In the genomic region with DNA sequence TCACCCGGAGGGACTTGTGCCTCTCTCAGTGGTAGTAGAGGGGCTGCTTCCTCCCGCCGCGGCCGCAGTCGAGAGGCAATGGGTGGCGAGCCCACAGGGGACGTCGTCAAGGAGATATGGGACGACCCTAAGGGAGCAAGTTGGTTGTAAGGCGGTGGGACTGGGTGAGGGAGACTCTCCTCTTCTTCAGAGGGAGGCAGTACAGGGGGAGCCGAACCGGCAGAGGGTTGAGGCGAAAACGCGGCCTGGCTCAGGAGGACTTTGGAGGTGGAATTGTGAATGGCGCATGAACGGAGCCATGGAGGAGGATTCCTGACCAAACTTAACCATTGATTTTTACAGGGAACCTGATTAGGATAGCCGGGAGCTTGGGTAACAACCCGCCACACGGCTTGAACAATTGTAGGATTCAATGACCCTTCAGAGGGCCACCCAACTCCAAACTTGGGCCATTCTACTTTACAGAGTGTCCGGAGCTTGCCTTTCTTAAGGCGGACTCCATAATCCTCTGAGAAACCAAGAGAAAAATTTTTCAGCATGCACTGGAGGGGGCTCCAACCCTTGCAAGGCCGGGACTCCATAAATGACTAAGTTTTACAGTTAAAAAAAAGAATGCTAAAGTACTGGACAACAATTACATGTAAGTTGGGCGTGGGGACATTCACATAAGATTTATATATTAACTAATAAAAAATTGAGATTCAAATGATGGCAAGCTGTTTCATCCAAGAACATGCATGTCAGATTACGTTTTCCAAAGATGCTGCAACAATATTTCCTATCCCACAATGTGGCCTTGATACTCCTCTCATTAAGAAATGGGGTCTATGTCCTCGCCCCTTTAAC, we compare ENCODE assay signal across 1 cellular context.
TF ChIP-seq lines count a peak whose summit lies in the region.

No MANE protein-coding gene starts in this region.

TF ChIP-seq in K562, 482 proteins besides CTCF, POLR2A, EP300 and RAD21 (continued from another document and continues in another):
- TF ChIP-seq, protein P1, sequence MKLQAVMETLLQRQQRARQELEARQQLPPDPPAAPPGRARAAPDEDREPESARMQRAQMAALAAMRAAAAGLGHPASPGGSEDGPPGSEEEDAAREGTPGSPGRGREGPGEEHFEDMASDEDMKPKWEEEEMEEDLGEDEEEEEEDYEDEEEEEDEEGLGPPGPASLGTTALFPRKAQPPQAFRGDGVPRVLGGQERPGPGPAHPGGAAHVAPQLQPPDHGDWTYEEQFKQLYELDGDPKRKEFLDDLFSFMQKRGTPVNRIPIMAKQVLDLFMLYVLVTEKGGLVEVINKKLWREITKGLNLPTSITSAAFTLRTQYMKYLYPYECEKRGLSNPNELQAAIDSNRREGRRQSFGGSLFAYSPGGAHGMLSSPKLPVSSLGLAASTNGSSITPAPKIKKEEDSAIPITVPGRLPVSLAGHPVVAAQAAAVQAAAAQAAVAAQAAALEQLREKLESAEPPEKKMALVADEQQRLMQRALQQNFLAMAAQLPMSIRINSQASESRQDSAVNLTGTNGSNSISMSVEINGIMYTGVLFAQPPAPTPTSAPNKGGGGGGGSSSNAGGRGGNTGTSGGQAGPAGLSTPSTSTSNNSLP (IDR thresholded peaks at IDR 0.05; ENCODE audit: borderline replicate concordance, low read depth, low read length): no peak
- TF ChIP-seq HOXB6 (CRISPR knock-in tag; IDR thresholded peaks at IDR 0.05; ENCODE audit: borderline replicate concordance): 0 out of 2 replicates have a peak, but pooled peaks have one; percentile 27
- no peak for TF ChIP-seq RUNX1 (IDR thresholded peaks at IDR 0.05; ENCODE audit: low read depth)
- TF ChIP-seq MAFF (IDR thresholded peaks at IDR 0.05; ENCODE audit: low read length): no peak
- TF ChIP-seq, protein P2, sequence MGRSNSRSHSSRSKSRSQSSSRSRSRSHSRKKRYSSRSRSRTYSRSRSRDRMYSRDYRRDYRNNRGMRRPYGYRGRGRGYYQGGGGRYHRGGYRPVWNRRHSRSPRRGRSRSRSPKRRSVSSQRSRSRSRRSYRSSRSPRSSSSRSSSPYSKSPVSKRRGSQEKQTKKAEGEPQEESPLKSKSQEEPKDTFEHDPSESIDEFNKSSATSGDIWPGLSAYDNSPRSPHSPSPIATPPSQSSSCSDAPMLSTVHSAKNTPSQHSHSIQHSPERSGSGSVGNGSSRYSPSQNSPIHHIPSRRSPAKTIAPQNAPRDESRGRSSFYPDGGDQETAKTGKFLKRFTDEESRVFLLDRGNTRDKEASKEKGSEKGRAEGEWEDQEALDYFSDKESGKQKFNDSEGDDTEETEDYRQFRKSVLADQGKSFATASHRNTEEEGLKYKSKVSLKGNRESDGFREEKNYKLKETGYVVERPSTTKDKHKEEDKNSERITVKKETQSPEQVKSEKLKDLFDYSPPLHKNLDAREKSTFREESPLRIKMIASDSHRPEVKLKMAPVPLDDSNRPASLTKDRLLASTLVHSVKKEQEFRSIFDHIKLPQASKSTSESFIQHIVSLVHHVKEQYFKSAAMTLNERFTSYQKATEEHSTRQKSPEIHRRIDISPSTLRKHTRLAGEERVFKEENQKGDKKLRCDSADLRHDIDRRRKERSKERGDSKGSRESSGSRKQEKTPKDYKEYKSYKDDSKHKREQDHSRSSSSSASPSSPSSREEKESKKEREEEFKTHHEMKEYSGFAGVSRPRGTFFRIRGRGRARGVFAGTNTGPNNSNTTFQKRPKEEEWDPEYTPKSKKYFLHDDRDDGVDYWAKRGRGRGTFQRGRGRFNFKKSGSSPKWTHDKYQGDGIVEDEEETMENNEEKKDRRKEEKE (IDR thresholded peaks at IDR 0.05; ENCODE audit: borderline replicate concordance in 1 of 2, control insufficient read depth in 1 of 2, low read depth in 2 of 2, low read length in 1 of 2): no peak
- no peak for TF ChIP-seq E2F3 (CRISPR knock-in tag; IDR thresholded peaks at IDR 0.05)
- TF ChIP-seq, protein P3, sequence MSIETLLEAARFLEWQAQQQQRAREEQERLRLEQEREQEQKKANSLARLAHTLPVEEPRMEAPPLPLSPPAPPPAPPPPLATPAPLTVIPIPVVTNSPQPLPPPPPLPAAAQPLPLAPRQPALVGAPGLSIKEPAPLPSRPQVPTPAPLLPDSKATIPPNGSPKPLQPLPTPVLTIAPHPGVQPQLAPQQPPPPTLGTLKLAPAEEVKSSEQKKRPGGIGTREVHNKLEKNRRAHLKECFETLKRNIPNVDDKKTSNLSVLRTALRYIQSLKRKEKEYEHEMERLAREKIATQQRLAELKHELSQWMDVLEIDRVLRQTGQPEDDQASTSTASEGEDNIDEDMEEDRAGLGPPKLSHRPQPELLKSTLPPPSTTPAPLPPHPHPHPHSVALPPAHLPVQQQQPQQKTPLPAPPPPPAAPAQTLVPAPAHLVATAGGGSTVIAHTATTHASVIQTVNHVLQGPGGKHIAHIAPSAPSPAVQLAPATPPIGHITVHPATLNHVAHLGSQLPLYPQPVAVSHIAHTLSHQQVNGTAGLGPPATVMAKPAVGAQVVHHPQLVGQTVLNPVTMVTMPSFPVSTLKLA (conservative IDR thresholded peaks at IDR 0.05): no peak
- TF ChIP-seq SREBF2 (CRISPR knock-in tag; IDR thresholded peaks at IDR 0.05): no peak
- no peak for TF ChIP-seq TCF7 (IDR thresholded peaks at IDR 0.05; ENCODE audit: borderline replicate concordance)
- TF ChIP-seq RBM34 (IDR thresholded peaks at IDR 0.05; ENCODE audit: borderline replicate concordance, insufficient read depth, low read length): no peak
- TF ChIP-seq ELF2 (CRISPR knock-in tag; IDR thresholded peaks at IDR 0.05): no peak
- no peak for TF ChIP-seq NR4A1 (CRISPR knock-in tag; IDR thresholded peaks at IDR 0.05)
- TF ChIP-seq NR4A1 (tag; IDR thresholded peaks at IDR 0.05): no peak
- TF ChIP-seq, protein P4, sequence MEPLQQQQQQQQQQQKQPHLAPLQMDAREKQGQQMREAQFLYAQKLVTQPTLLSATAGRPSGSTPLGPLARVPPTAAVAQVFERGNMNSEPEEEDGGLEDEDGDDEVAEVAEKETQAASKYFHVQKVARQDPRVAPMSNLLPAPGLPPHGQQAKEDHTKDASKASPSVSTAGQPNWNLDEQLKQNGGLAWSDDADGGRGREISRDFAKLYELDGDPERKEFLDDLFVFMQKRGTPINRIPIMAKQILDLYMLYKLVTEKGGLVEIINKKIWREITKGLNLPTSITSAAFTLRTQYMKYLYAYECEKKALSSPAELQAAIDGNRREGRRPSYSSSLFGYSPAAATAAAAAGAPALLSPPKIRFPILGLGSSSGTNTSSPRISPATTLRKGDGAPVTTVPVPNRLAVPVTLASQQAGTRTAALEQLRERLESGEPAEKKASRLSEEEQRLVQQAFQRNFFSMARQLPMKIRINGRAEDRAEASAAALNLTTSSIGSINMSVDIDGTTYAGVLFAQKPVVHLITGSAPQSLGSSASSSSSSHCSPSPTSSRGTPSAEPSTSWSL (CRISPR knock-in tag; IDR thresholded peaks at IDR 0.05; ENCODE audit: borderline replicate concordance): no peak
- TF ChIP-seq, protein P5, sequence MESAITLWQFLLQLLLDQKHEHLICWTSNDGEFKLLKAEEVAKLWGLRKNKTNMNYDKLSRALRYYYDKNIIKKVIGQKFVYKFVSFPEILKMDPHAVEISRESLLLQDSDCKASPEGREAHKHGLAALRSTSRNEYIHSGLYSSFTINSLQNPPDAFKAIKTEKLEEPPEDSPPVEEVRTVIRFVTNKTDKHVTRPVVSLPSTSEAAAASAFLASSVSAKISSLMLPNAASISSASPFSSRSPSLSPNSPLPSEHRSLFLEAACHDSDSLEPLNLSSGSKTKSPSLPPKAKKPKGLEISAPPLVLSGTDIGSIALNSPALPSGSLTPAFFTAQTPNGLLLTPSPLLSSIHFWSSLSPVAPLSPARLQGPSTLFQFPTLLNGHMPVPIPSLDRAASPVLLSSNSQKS (CRISPR knock-in tag; IDR thresholded peaks at IDR 0.05): no peak
- no peak; the same call in 1 of the 2 replicates for TF ChIP-seq RNF2 (IDR thresholded peaks at IDR 0.05)
- no peak; the same call in 1 of the 2 replicates for TF ChIP-seq POLR2AphosphoS5 (IDR thresholded peaks at IDR 0.05; ENCODE audit: control insufficient read depth, insufficient read depth, low read depth, low read length)
- TF ChIP-seq NR2C1 (IDR thresholded peaks at IDR 0.05): no peak
- no peak for TF ChIP-seq NR2C1 (tag; IDR thresholded peaks at IDR 0.05)
- TF ChIP-seq ZSCAN32 (CRISPR knock-in tag; IDR thresholded peaks at IDR 0.05): no peak
- TF ChIP-seq ZNF165 (CRISPR knock-in tag; IDR thresholded peaks at IDR 0.05; ENCODE audit: borderline replicate concordance): no peak
- no peak for TF ChIP-seq NCOA1 (IDR thresholded peaks at IDR 0.05; ENCODE audit: low read depth)
- TF ChIP-seq NR2C2 (CRISPR knock-in tag; IDR thresholded peaks at IDR 0.05): 0 out of 2 replicates have a peak, but pooled peaks have one; percentile 52
- no peak for TF ChIP-seq NR2C2 (tag; IDR thresholded peaks at IDR 0.05)
- TF ChIP-seq FOXP1 (CRISPR knock-in tag; IDR thresholded peaks at IDR 0.05): no peak
- no peak for TF ChIP-seq ARID1B (IDR thresholded peaks at IDR 0.05)
- no peak for TF ChIP-seq ZNF143 (CRISPR knock-in tag; IDR thresholded peaks at IDR 0.05)
- no peak for TF ChIP-seq XRCC3 (IDR thresholded peaks at IDR 0.05)
- no peak for TF ChIP-seq HMGN3 (IDR thresholded peaks at IDR 0.05; ENCODE audit: borderline replicate concordance, extremely low read depth, insufficient read length, low read depth, low read length)
- no peak for TF ChIP-seq HDAC1 (IDR thresholded peaks at IDR 0.05)
- TF ChIP-seq CBFA2T3 (IDR thresholded peaks at IDR 0.05): no peak
- TF ChIP-seq, protein P6, sequence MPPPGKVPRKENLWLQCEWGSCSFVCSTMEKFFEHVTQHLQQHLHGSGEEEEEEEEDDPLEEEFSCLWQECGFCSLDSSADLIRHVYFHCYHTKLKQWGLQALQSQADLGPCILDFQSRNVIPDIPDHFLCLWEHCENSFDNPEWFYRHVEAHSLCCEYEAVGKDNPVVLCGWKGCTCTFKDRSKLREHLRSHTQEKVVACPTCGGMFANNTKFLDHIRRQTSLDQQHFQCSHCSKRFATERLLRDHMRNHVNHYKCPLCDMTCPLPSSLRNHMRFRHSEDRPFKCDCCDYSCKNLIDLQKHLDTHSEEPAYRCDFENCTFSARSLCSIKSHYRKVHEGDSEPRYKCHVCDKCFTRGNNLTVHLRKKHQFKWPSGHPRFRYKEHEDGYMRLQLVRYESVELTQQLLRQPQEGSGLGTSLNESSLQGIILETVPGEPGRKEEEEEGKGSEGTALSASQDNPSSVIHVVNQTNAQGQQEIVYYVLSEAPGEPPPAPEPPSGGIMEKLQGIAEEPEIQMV (tag; conservative IDR thresholded peaks at IDR 0.05; ENCODE audit: low read depth): 0 out of 2 replicates have a peak, but pooled peaks have one; percentile 46
- peak; percentile 79 for TF ChIP-seq POLR2G (IDR thresholded peaks at IDR 0.05; ENCODE audit: low read depth, low read length)
- TF ChIP-seq, protein P7, sequence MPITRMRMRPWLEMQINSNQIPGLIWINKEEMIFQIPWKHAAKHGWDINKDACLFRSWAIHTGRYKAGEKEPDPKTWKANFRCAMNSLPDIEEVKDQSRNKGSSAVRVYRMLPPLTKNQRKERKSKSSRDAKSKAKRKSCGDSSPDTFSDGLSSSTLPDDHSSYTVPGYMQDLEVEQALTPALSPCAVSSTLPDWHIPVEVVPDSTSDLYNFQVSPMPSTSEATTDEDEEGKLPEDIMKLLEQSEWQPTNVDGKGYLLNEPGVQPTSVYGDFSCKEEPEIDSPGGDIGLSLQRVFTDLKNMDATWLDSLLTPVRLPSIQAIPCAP (CRISPR knock-in tag; IDR thresholded peaks at IDR 0.05; ENCODE audit: borderline replicate concordance): no peak
- TF ChIP-seq ZNF174 (CRISPR knock-in tag; IDR thresholded peaks at IDR 0.05): no peak
- TF ChIP-seq MTA3 (IDR thresholded peaks at IDR 0.05; ENCODE audit: borderline replicate concordance): no peak
- no peak for TF ChIP-seq PHTF2 (CRISPR knock-in tag; IDR thresholded peaks at IDR 0.05)
- no peak for TF ChIP-seq ZBED1 (IDR thresholded peaks at IDR 0.05)
- TF ChIP-seq ERF (CRISPR knock-in tag; IDR thresholded peaks at IDR 0.05): no peak
- TF ChIP-seq ZNF316 (IDR thresholded peaks at IDR 0.05): no peak
- TF ChIP-seq MEF2A (IDR thresholded peaks at IDR 0.05; ENCODE audit: control insufficient read depth, low read depth, low read length): no peak
- TF ChIP-seq ZNF133 (CRISPR knock-in tag; IDR thresholded peaks at IDR 0.05): no peak
- TF ChIP-seq, protein P8, sequence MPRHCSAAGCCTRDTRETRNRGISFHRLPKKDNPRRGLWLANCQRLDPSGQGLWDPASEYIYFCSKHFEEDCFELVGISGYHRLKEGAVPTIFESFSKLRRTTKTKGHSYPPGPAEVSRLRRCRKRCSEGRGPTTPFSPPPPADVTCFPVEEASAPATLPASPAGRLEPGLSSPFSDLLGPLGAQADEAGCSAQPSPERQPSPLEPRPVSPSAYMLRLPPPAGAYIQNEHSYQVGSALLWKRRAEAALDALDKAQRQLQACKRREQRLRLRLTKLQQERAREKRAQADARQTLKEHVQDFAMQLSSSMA (CRISPR knock-in tag; IDR thresholded peaks at IDR 0.05): no peak
- TF ChIP-seq SAFB2 (IDR thresholded peaks at IDR 0.05; ENCODE audit: borderline replicate concordance, low read depth, low read length, severe bottlenecking): no peak
- TF ChIP-seq KLF6 (CRISPR knock-in tag; IDR thresholded peaks at IDR 0.05; ENCODE audit: borderline replicate concordance): no peak
- TF ChIP-seq L3MBTL2 (IDR thresholded peaks at IDR 0.05): no peak
- TF ChIP-seq, protein P9, sequence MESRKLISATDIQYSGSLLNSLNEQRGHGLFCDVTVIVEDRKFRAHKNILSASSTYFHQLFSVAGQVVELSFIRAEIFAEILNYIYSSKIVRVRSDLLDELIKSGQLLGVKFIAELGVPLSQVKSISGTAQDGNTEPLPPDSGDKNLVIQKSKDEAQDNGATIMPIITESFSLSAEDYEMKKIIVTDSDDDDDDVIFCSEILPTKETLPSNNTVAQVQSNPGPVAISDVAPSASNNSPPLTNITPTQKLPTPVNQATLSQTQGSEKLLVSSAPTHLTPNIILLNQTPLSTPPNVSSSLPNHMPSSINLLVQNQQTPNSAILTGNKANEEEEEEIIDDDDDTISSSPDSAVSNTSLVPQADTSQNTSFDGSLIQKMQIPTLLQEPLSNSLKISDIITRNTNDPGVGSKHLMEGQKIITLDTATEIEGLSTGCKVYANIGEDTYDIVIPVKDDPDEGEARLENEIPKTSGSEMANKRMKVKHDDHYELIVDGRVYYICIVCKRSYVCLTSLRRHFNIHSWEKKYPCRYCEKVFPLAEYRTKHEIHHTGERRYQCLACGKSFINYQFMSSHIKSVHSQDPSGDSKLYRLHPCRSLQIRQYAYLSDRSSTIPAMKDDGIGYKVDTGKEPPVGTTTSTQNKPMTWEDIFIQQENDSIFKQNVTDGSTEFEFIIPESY (CRISPR knock-in tag; IDR thresholded peaks at IDR 0.05): no peak
- TF ChIP-seq RBBP5 (IDR thresholded peaks at IDR 0.05; ENCODE audit: borderline replicate concordance, insufficient read depth, low read length, poor library complexity, severe bottlenecking): peak; percentile 12
- TF ChIP-seq HNRNPL (IDR thresholded peaks at IDR 0.05; ENCODE audit: low read depth, low read length): no peak
- no peak for TF ChIP-seq ZNF274 (IDR thresholded peaks at IDR 0.05; ENCODE audit: borderline replicate concordance, low read depth, low read length)
- TF ChIP-seq PML (IDR thresholded peaks at IDR 0.05; ENCODE audit: low read length): peak; percentile 16; the same call in 1 of the 2 replicates
- TF ChIP-seq POLR2B (IDR thresholded peaks at IDR 0.05; ENCODE audit: low read depth, partially characterized antibody): no peak
- 0 out of 2 replicates have a peak, but pooled peaks have one; percentile 19 for TF ChIP-seq HEY1 (CRISPR knock-in tag; IDR thresholded peaks at IDR 0.05; ENCODE audit: borderline replicate concordance)
- peak; percentile 47 for TF ChIP-seq BRD4 (IDR thresholded peaks at IDR 0.05)
